ENCODE assay signal across 9 cellular contexts in the genomic region with DNA sequence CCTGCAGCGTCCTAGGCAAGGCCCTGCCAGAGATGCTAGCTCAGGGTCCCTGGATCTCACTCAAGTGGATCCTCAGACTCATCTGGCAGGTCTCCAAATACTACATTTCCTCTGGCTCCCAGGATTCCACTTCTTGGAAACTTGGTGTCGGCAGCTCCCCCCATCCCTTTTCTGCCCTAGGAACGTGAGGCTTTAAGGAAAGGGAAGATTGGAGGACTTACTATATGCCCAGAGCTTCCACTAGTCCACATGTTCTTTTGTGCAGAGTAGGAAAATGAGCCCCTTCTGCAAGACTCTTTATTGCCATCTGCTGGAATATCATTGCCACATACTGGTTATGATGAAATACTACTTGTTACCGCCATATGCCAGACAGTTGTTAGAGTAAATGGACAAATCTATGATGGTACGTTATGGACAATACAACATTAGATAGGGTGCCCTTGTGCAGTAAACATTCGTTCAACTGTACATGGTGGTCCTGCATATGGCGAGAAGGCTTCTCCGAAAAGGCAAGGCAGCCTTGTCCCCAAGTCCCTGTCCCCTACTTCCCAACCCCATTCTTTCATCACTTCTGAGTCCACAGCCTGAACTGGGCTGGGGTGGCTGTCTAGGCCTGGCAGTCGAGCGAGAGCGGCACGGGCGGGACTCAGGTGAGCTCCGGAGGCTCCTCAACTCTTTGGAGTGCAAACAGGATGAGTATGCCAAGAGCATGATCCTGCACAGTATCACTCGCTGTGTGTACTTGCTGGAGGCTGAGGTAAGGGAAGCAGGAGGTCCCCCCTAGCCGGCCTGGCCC. TPM values are rescaled to one million over a fixed set of nuclear protein-coding genes. Genes with fewer than 3 reads are reported as not detected.
A peak's percentile ranks its signal among the peaks of the same experiment; 100 is the strongest.
DNase-seq lines count a peak whose midpoint lies in the region; ATAC-seq and TF ChIP-seq lines count a peak whose summit lies in the region.
"Had no signal": no experiment of that assay in that cellular context is flagged by ENCODE, and none has a peak within 500 bp of the region (broad histone marks: within the 10 kb centered on the region; RNA-seq: fewer than 3 reads in every experiment).

No MANE protein-coding gene starts in this region.

- intact Hi-C loops in heart right ventricle (cut with DNase I) = loop anchor here (1.0 to 5.0 kb wide), 8 partner anchors 153 to 215 kb away; no protein-coding TSS in a partner anchor
- intact Hi-C loops in gastrocnemius medialis (cut with DNase I; ENCODE audit: low total_unique reads) = loop anchor here (1.0 to 10.0 kb wide), 2 partner anchors 214 to 473 kb away; no protein-coding TSS in a partner anchor

- H3K27ac ChIP-seq in HUES64 (ENCODE audit: low read depth, low read length) (peak overlapping the region; percentile 95; the same call in 1 of the 2 replicates), heart right ventricle (no peak overlapping the region), gastrocnemius medialis (peak overlapping the region in 3 of 4 donors; percentile 28 to 49 (median 39))

- 91% methylated on average over 16 of the region's 16 CpGs for whole genome bisulfite sequencing in HUES64
- WGBS in heart right ventricle, 2 donors = 57 to 62% methylated on average over 16 of the region's 16 CpGs

- H3K27me3 Mint-ChIP-seq in activated naive CD8-positive, alpha-beta T cell treated with anti-CD3 and anti-CD28 coated beads for 36 hours = no peaks in the 10 kb centered on the region

- H3K36me3 Mint-ChIP-seq in activated naive CD8-positive, alpha-beta T cell treated with anti-CD3 and anti-CD28 coated beads for 36 hours = peaks cover 5% of the 10 kb centered on the region

- in situ Hi-C loops in gastrocnemius medialis (cut with MboI; ENCODE audit: low sequenced_read_pairs in 4 of 4) = loop anchor here (5.0 to 10.0 kb wide), 4 partner anchors 143 to 215 kb away; no protein-coding TSS in a partner anchor

- peak overlapping the region; percentile 83 for H3K27ac Mint-ChIP-seq in activated naive CD8-positive, alpha-beta T cell treated with anti-CD3 and anti-CD28 coated beads for 36 hours

- TF ChIP-seq POLR2A in gastrocnemius medialis (IDR thresholded peaks at IDR 0.05) = no peak

- peaks cover 28% of the 10 kb centered on the region for H3K4me1 Mint-ChIP-seq in activated naive CD8-positive, alpha-beta T cell treated with anti-CD3 and anti-CD28 coated beads for 36 hours

- no peak overlapping the region for H3K9ac ChIP-seq in HUES64 (ENCODE audit: low read depth, low read length)

- H3K4me3 ChIP-seq in HUES64 (ENCODE audit: low read length) = no peak overlapping the region
- no peak overlapping the region for H3K4me3 ChIP-seq in heart right ventricle
- no peak overlapping the region for H3K4me3 ChIP-seq in gastrocnemius medialis

- H3K9me3 ChIP-seq in HUES64 (ENCODE audit: insufficient read depth, low read depth, low read length) (no peaks in the 10 kb centered on the region), heart right ventricle (no peaks in the 10 kb centered on the region), gastrocnemius medialis (no peaks in the 10 kb centered on the region)

- peak overlapping the region; percentile 38 for H3K4me3 Mint-ChIP-seq in activated naive CD8-positive, alpha-beta T cell treated with anti-CD3 and anti-CD28 coated beads for 36 hours

- no peaks in the 10 kb centered on the region for H3K36me3 ChIP-seq in HUES64 (ENCODE audit: insufficient read depth, low read length)
- no peaks in the 10 kb centered on the region for H3K36me3 ChIP-seq in heart right ventricle
- H3K36me3 ChIP-seq in gastrocnemius medialis = no peaks in the 10 kb centered on the region

- peaks cover 35% of the 10 kb centered on the region for H3K4me1 ChIP-seq in HUES64 (ENCODE audit: insufficient read depth, low read length)
- H3K4me1 ChIP-seq in heart right ventricle = peaks cover 5 to 43% (median 20%) of the 10 kb centered on the region in 9 donors
- H3K4me1 ChIP-seq in gastrocnemius medialis = peaks cover 27 to 39% of the 10 kb centered on the region in 2 donors

- H3K27me3 ChIP-seq in HUES64 (ENCODE audit: insufficient read depth, low read length) = no peaks in the 10 kb centered on the region
- no peaks in the 10 kb centered on the region for H3K27me3 ChIP-seq in heart right ventricle
- no peaks in the 10 kb centered on the region for H3K27me3 ChIP-seq in gastrocnemius medialis

- ATAC-seq in heart right ventricle (peak; percentile 70 to 91 (median 80)), gastrocnemius medialis (peak; percentile 84), HG03135 (IDR thresholded peaks at IDR 0.05; ENCODE audit: unreplicated experiment) (no peak)

- TF ChIP-seq CTCF in heart right ventricle (IDR thresholded peaks at IDR 0.05) = peak; percentile 83 to 92 (median 87)
- TF ChIP-seq CTCF in gastrocnemius medialis (IDR thresholded peaks at IDR 0.05 in 4 of 5, conservative IDR thresholded peaks at IDR 0.05 in 1 of 5) = peak; percentile 81 to 90 (median 87)

- DNase-seq in DMS53 treated with DMSO at 0.1 percent for 48 hours (lab: John Stamatoyannopoulos, UW; ENCODE audit: unreplicated experiment) (peak; percentile 81), NCI-H748 (lab: John Stamatoyannopoulos, UW; ENCODE audit: unreplicated experiment) (peak; percentile 82), heart right ventricle (no peak), gastrocnemius medialis (no peak), cortex of kidney (lab: John Stamatoyannopoulos, UW) (no peak)
- no peak for DNase-seq in activated naive CD8-positive, alpha-beta T cell treated with anti-CD3 and anti-CD28 coated beads for 36 hours

- H3K9me3 Mint-ChIP-seq in activated naive CD8-positive, alpha-beta T cell treated with anti-CD3 and anti-CD28 coated beads for 36 hours = no peaks in the 10 kb centered on the region

RNA-seq across cellular contexts. Expression of a gene that starts 0.8 kb away (rescaled TPM):
- 0.85 TPM for polyA plus RNA-seq in HUES64 (2013, experiment 1 of 2)
- polyA plus RNA-seq in HUES64 (2013, experiment 2 of 2) = 1.7 TPM
- 1 to 10 TPM; 1.8 to 2.0 TPM for total RNA-seq in activated naive CD8-positive, alpha-beta T cell treated with anti-CD3 and anti-CD28 coated beads for 36 hours
- total RNA-seq in heart right ventricle (under 1 TPM in 4 of 10 donors, not detected in 6; 0.20 to 0.37 (median 0.24) TPM), gastrocnemius medialis (1 to 10 TPM in 1 of 4 donors, not detected in 3; 6.2 TPM)
- under 1 TPM; 0.16 to 0.95 TPM for polyA plus RNA-seq in heart right ventricle

RNA-seq across cellular contexts. Expression of a gene that starts 38.8 kb away (rescaled TPM):
- polyA plus RNA-seq in HUES64 (2013, experiment 1 of 2) = 1.1 TPM
- polyA plus RNA-seq in HUES64 (2013, experiment 2 of 2) = 1.1 TPM
- total RNA-seq in activated naive CD8-positive, alpha-beta T cell treated with anti-CD3 and anti-CD28 coated beads for 36 hours = not detected
- total RNA-seq in heart right ventricle = not detected
- polyA plus RNA-seq in heart right ventricle = not detected
- total RNA-seq in gastrocnemius medialis = not detected
- total RNA-seq: activated CD8-positive, alpha-beta memory T cell treated with anti-CD3 and anti-CD28 coated beads for 36 hours had no signal

RNA-seq across cellular contexts. Expression of a gene that starts 43.2 kb away (rescaled TPM):
- not detected for polyA plus RNA-seq in HUES64 (2013, experiment 1 of 2)
- polyA plus RNA-seq in HUES64 (2013, experiment 2 of 2) = not detected
- total RNA-seq in activated naive CD8-positive, alpha-beta T cell treated with anti-CD3 and anti-CD28 coated beads for 36 hours = not detected
- not detected for total RNA-seq in heart right ventricle
- polyA plus RNA-seq in heart right ventricle = not detected
- total RNA-seq in gastrocnemius medialis = not detected
- total RNA-seq: activated CD8-positive, alpha-beta memory T cell treated with anti-CD3 and anti-CD28 coated beads for 36 hours had no signal

RNA-seq across cellular contexts. Expression of a gene that starts 48.9 kb away (rescaled TPM):
- polyA plus RNA-seq in HUES64 (2013, experiment 1 of 2) = 35.2 TPM
- polyA plus RNA-seq in HUES64 (2013, experiment 2 of 2) = 37.2 TPM
- total RNA-seq in activated naive CD8-positive, alpha-beta T cell treated with anti-CD3 and anti-CD28 coated beads for 36 hours = 100 to 1,000 TPM; 110 TPM
- 100 to 1,000 TPM in 3 of 10 donors, 10 to 100 TPM in 7; 20.3 to 151 (median 45.3) TPM for total RNA-seq in heart right ventricle
- 100 to 1,000 TPM in 1 of 2 donors, 10 to 100 TPM in 1; 40.5 to 199 TPM for polyA plus RNA-seq in heart right ventricle
- 1,000 to 10,000 TPM in 2 of 4 donors, 100 to 1,000 TPM in 2; 665 to 1,753 (median 1,205) TPM for total RNA-seq in gastrocnemius medialis

RNA-seq across cellular contexts. Expression of a gene that starts 59.5 kb away (rescaled TPM):
- not detected for polyA plus RNA-seq in HUES64 (2013, experiment 1 of 2)
- polyA plus RNA-seq in HUES64 (2013, experiment 2 of 2) = not detected
- not detected for total RNA-seq in activated naive CD8-positive, alpha-beta T cell treated with anti-CD3 and anti-CD28 coated beads for 36 hours
- total RNA-seq in heart right ventricle (1 to 10 TPM in 7 of 10 donors, not detected in 3; 1.9 to 4.2 (median 3.3) TPM), gastrocnemius medialis (not detected)
- under 1 TPM in 1 of 2 donors, not detected in 1; 0.81 TPM for polyA plus RNA-seq in heart right ventricle
- total RNA-seq: activated CD8-positive, alpha-beta memory T cell treated with anti-CD3 and anti-CD28 coated beads for 36 hours had no signal

Comparison
In these comparisons a context has a peak if more than half of its experiments do, and no peak if none do; other contexts are left out.
1. DNase-seq: peak in DMS53 treated with DMSO at 0.1 percent for 48 hours (single experiment) and NCI-H748 (single experiment); none in activated naive CD8-positive, alpha-beta T cell treated with anti-CD3 and anti-CD28 coated beads for 36 hours (single experiment), heart right ventricle (0 of 2), gastrocnemius medialis (0 of 2) and cortex of kidney (single experiment).
2. H3K27ac ChIP-seq: peak in HUES64 (single experiment) and gastrocnemius medialis (3 of 4); none in heart right ventricle (0 of 10).